ENCODE assay signal across 1 cellular context in the genomic region with DNA sequence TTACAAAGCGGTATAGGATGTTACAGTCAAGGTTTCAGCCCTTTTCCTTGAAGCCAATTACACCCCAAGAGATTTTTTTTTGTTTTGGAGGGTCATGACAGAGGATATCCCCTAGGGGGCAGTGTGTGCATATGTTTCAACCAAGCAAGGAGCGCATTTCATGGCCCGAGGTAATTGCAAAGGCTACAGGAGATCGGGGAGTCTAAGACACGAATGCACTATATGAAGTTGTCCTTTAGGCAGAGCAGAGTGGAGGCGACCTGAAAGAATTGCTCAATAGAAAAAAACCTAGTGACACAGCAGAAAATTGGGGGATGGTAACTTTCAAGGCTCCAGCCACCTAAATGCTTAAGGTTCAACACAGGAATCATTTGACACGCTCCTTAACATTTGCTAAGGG.
TF ChIP-seq lines count a peak whose summit lies in the region.

No MANE protein-coding gene starts in this region.

TF ChIP-seq in K562, 482 proteins besides CTCF, POLR2A, EP300 and RAD21 (continued from another document):
- TF ChIP-seq ZNF395 (CRISPR knock-in tag; IDR thresholded peaks at IDR 0.05) (no peak), MECOM (CRISPR knock-in tag; IDR thresholded peaks at IDR 0.05) (no peak), ZNF224 (CRISPR knock-in tag; IDR thresholded peaks at IDR 0.05) (no peak), ETV1 (tag; conservative IDR thresholded peaks at IDR 0.05; ENCODE audit: low read depth) (no peak), CBFB (CRISPR knock-in tag; IDR thresholded peaks at IDR 0.05) (no peak), NFE2 (IDR thresholded peaks at IDR 0.05; ENCODE audit: low read depth) (peak; percentile 90), HSF4 (CRISPR knock-in tag; IDR thresholded peaks at IDR 0.05; ENCODE audit: borderline replicate concordance) (no peak), U2AF1 (optimal IDR thresholded peaks at IDR 0.05; ENCODE audit: low read depth, low read length) (no peak), FOXA3 (CRISPR knock-in tag; conservative IDR thresholded peaks at IDR 0.05 in 1 of 2, IDR thresholded peaks at IDR 0.05 in 1 of 2) (no peak), GTF3C2 (IDR thresholded peaks at IDR 0.05; ENCODE audit: borderline replicate concordance, extremely low read depth, insufficient read length) (no peak), ZNF445 (CRISPR knock-in tag; IDR thresholded peaks at IDR 0.05; ENCODE audit: low read depth) (no peak), MAFK (IDR thresholded peaks at IDR 0.05; ENCODE audit: low read length) (peak; percentile 54; the same call in 1 of the 2 replicates), BHLHE40 (IDR thresholded peaks at IDR 0.05; ENCODE audit: low read length) (no peak), BRD9 (IDR thresholded peaks at IDR 0.05; ENCODE audit: low read depth, partially characterized antibody) (peak; percentile 74), TCFL5 (CRISPR knock-in tag; conservative IDR thresholded peaks at IDR 0.05) (no peak), ZNF316 (IDR thresholded peaks at IDR 0.05) (peak; percentile 89), ZC3H8 (IDR thresholded peaks at IDR 0.05) (no peak), BMI1 (IDR thresholded peaks at IDR 0.05; ENCODE audit: low read length) (no peak), SOX6 (IDR thresholded peaks at IDR 0.05) (0 out of 2 replicates have a peak, but pooled peaks have one; percentile 21), SRSF1 (IDR thresholded peaks at IDR 0.05; ENCODE audit: low read depth, low read length) (no peak), RNF2 (IDR thresholded peaks at IDR 0.05) (0 out of 2 replicates have a peak, but pooled peaks have one; percentile 24), CCNT2 (IDR thresholded peaks at IDR 0.05; ENCODE audit: borderline replicate concordance, extremely low read depth, insufficient read length, low read depth, low read length) (no peak), CEBPG (CRISPR knock-in tag; IDR thresholded peaks at IDR 0.05) (no peak), CEBPG (tag; conservative IDR thresholded peaks at IDR 0.05 in 1 of 2, IDR thresholded peaks at IDR 0.05 in 1 of 2) (peak; percentile 45 to 81; a peak in 3 of 4 replicates), NFYB (IDR thresholded peaks at IDR 0.05; ENCODE audit: extremely low read depth, insufficient read length) (no peak), DLX4 (CRISPR knock-in tag; IDR thresholded peaks at IDR 0.05) (no peak), ZNF77 (CRISPR knock-in tag; IDR thresholded peaks at IDR 0.05) (no peak), BRCA1 (IDR thresholded peaks at IDR 0.05) (no peak), BRCA1 (CRISPR knock-in tag; IDR thresholded peaks at IDR 0.05) (no peak), ATF1 (CRISPR knock-in tag; IDR thresholded peaks at IDR 0.05) (no peak), ATF1 (tag; IDR thresholded peaks at IDR 0.05) (no peak), ZNF584 (CRISPR knock-in tag; IDR thresholded peaks at IDR 0.05; ENCODE audit: low read depth) (0 out of 2 replicates have a peak, but pooled peaks have one; percentile 19), ZEB2 (IDR thresholded peaks at IDR 0.05) (no peak), EHMT2 (IDR thresholded peaks at IDR 0.05) (no peak), RBM34 (IDR thresholded peaks at IDR 0.05; ENCODE audit: borderline replicate concordance, insufficient read depth, low read length) (no peak), ADNP (tag; IDR thresholded peaks at IDR 0.05) (peak; percentile 47; the same call in 1 of the 2 replicates), FOXK2 (conservative IDR thresholded peaks at IDR 0.05 in 1 of 2, IDR thresholded peaks at IDR 0.05 in 1 of 2; ENCODE audit: low read depth in 2 of 2) (no peak), TAL1 (IDR thresholded peaks at IDR 0.05) (no peak), ZNF830 (CRISPR knock-in tag; IDR thresholded peaks at IDR 0.05) (no peak), CEBPB (tag; IDR thresholded peaks at IDR 0.05) (peak; percentile 94), FOSL1 (tag; conservative IDR thresholded peaks at IDR 0.05) (0 out of 2 replicates have a peak, but pooled peaks have one; percentile 16), NCOR1 (IDR thresholded peaks at IDR 0.05) (peak; percentile 20; the same call in 1 of the 2 replicates), USF2 (CRISPR knock-in tag; IDR thresholded peaks at IDR 0.05) (no peak), ELF4 (CRISPR knock-in tag; IDR thresholded peaks at IDR 0.05) (no peak)
- TF ChIP-seq, protein P1, sequence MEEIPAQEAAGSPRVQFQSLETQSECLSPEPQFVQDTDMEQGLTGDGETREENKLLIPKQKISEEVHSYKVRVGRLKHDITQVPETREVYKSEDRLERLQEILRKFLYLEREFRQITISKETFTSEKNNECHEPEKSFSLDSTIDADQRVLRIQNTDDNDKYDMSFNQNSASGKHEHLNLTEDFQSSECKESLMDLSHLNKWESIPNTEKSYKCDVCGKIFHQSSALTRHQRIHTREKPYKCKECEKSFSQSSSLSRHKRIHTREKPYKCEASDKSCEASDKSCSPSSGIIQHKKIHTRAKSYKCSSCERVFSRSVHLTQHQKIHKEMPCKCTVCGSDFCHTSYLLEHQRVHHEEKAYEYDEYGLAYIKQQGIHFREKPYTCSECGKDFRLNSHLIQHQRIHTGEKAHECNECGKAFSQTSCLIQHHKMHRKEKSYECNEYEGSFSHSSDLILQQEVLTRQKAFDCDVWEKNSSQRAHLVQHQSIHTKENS (CRISPR knock-in tag; IDR thresholded peaks at IDR 0.05), result no peak
- TF ChIP-seq, protein P2, sequence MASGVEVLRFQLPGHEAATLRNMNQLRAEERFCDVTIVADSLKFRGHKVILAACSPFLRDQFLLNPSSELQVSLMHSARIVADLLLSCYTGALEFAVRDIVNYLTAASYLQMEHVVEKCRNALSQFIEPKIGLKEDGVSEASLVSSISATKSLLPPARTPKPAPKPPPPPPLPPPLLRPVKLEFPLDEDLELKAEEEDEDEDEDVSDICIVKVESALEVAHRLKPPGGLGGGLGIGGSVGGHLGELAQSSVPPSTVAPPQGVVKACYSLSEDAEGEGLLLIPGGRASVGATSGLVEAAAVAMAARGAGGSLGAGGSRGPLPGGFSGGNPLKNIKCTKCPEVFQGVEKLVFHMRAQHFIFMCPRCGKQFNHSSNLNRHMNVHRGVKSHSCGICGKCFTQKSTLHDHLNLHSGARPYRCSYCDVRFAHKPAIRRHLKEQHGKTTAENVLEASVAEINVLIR (CRISPR knock-in tag; IDR thresholded peaks at IDR 0.05), result no peak
- TF ChIP-seq, protein P3, sequence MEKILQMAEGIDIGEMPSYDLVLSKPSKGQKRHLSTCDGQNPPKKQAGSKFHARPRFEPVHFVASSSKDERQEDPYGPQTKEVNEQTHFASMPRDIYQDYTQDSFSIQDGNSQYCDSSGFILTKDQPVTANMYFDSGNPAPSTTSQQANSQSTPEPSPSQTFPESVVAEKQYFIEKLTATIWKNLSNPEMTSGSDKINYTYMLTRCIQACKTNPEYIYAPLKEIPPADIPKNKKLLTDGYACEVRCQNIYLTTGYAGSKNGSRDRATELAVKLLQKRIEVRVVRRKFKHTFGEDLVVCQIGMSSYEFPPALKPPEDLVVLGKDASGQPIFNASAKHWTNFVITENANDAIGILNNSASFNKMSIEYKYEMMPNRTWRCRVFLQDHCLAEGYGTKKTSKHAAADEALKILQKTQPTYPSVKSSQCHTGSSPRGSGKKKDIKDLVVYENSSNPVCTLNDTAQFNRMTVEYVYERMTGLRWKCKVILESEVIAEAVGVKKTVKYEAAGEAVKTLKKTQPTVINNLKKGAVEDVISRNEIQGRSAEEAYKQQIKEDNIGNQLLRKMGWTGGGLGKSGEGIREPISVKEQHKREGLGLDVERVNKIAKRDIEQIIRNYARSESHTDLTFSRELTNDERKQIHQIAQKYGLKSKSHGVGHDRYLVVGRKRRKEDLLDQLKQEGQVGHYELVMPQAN (IDR thresholded peaks at IDR 0.05; ENCODE audit: borderline replicate concordance), result no peak
- TF ChIP-seq, protein P4, sequence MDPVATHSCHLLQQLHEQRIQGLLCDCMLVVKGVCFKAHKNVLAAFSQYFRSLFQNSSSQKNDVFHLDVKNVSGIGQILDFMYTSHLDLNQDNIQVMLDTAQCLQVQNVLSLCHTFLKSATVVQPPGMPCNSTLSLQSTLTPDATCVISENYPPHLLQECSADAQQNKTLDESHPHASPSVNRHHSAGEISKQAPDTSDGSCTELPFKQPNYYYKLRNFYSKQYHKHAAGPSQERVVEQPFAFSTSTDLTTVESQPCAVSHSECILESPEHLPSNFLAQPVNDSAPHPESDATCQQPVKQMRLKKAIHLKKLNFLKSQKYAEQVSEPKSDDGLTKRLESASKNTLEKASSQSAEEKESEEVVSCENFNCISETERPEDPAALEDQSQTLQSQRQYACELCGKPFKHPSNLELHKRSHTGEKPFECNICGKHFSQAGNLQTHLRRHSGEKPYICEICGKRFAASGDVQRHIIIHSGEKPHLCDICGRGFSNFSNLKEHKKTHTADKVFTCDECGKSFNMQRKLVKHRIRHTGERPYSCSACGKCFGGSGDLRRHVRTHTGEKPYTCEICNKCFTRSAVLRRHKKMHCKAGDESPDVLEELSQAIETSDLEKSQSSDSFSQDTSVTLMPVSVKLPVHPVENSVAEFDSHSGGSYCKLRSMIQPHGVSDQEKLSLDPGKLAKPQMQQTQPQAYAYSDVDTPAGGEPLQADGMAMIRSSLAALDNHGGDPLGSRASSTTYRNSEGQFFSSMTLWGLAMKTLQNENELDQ (CRISPR knock-in tag; IDR thresholded peaks at IDR 0.05; ENCODE audit: borderline replicate concordance), result no peak
